In genomic region chr7:2821161-2821841, GRCh38 we compare ENCODE assay signal across 7 cellular contexts. TPM values are rescaled to one million over a fixed set of nuclear protein-coding genes. Genes with fewer than 3 reads are reported as not detected.
DNase-seq lines count a peak whose midpoint lies in the region; ATAC-seq, FAIRE-seq and TF ChIP-seq lines count a peak whose summit lies in the region.

No MANE protein-coding gene starts in this region.

- peak; percentile 65 for FAIRE-seq in GM12891 (lab: Jason Lieb, UNC)

- no peaks in the 10 kb centered on the region for H3K27me3 ChIP-seq in Caco-2 (replicated peaks; ENCODE audit: control insufficient read depth, insufficient read depth, low read length)

- TF ChIP-seq POLR2A in GM12891 (IDR thresholded peaks at IDR 0.05; ENCODE audit: low read depth, low read length): no peak

- CTCF ChIA-PET in Caco-2 (lab: Charles Lee): interaction anchor here (1.3 kb wide), 1 partner anchor 9 kb away, joined by 3 read pairs; no protein-coding TSS in a partner anchor

- H3K4me3 ChIP-seq in fibroblast of mammary gland (ENCODE audit: control insufficient read depth, low read depth, low read length): no peak overlapping the region
- H3K4me3 ChIP-seq in skeletal muscle cell (ENCODE audit: low read depth, low read length): no peak overlapping the region
- H3K4me3 ChIP-seq in Caco-2 (ENCODE audit: low read depth, low read length): no peak overlapping the region

- peaks cover 11% of the 10 kb centered on the region for H3K36me3 Mint-ChIP-seq in Caco-2 (ENCODE audit: insufficient read depth, unreplicated experiment)

- no peaks in the 10 kb centered on the region for H3K9me3 ChIP-seq in Caco-2

- intact Hi-C loops in Caco-2 (cut with micrococcal nuclease; ENCODE audit: unreplicated experiment): no loop called here

- H3K4me1 ChIP-seq in Caco-2: peaks cover 27% of the 10 kb centered on the region

- peak; percentile 32 for ATAC-seq in HG02885 (IDR thresholded peaks at IDR 0.05; ENCODE audit: poor library complexity, unreplicated experiment)
- ATAC-seq in GM21447 (IDR thresholded peaks at IDR 0.05; ENCODE audit: unreplicated experiment): no peak

- peaks cover 28% of the 10 kb centered on the region for H3K4me1 Mint-ChIP-seq in Caco-2 (ENCODE audit: low read depth, unreplicated experiment)

- no TSS peak for BruUV-seq in Caco-2 (replicated peaks; lab: Mats Ljungman, UMichigan)

- no peaks in the 10 kb centered on the region for H3K9me3 Mint-ChIP-seq in Caco-2 (ENCODE audit: unreplicated experiment)

- DNase-seq in GM12891 (ENCODE audit: insufficient read length, low spot score) (no peak), NCI-H748 treated with DMSO at 0.1 percent for 48 hours (lab: John Stamatoyannopoulos, UW) (peak; percentile 71), fibroblast of mammary gland (ENCODE audit: low read depth) (peak; percentile 85), skeletal muscle cell (ENCODE audit: low read depth) (peak; percentile 61), Caco-2 (no peak)

- POLR2A ChIA-PET in Caco-2 (lab: Charles Lee): interaction anchor here (1.0 kb wide), 1 partner anchor 8 kb away, joined by 3 read pairs; no protein-coding TSS in a partner anchor

- H3K4me3 Mint-ChIP-seq in Caco-2 (ENCODE audit: unreplicated experiment): no peak overlapping the region

- no peak for TF ChIP-seq CTCF in fibroblast of mammary gland (conservative IDR thresholded peaks at IDR 0.05; ENCODE audit: control insufficient read depth, insufficient read depth, low read depth, low read length)
- peak in 1 of 2 experiments; percentile 18 for TF ChIP-seq CTCF in Caco-2 (IDR thresholded peaks at IDR 0.05; ENCODE audit: insufficient read depth in 1 of 2, low read depth in 1 of 2, low read length in 1 of 2, severe bottlenecking in 1 of 2, unreplicated experiment in 1 of 2)

- H3K27me3 Mint-ChIP-seq in Caco-2 (ENCODE audit: insufficient read depth, unreplicated experiment): no peaks in the 10 kb centered on the region

- H3K36me3 ChIP-seq in Caco-2 (ENCODE audit: control insufficient read depth, insufficient read depth, low read length): no peaks in the 10 kb centered on the region

- H3K27ac Mint-ChIP-seq in Caco-2 (ENCODE audit: unreplicated experiment): no peak overlapping the region

TF ChIP-seq in GM12891, 5 proteins besides CTCF, POLR2A, EP300 and RAD21:
- peak; percentile 42; the same call in 1 of the 2 replicates for TF ChIP-seq POU2F2 (IDR thresholded peaks at IDR 0.05; ENCODE audit: low read depth, low read length)
- no peak for TF ChIP-seq TAF1 (IDR thresholded peaks at IDR 0.05; ENCODE audit: low read depth, low read length)
- TF ChIP-seq SPI1 (IDR thresholded peaks at IDR 0.05; ENCODE audit: low read depth, low read length): peak; percentile 58; the same call in 1 of the 2 replicates

RNA-seq across cellular contexts. Expression of gene GNA12, which starts 22.8 kb away (rescaled TPM):
- polyA plus RNA-seq in GM12891 (2012; ENCODE audit: low read depth, missing spikeins): 17.9 TPM
- total RNA-seq in Caco-2 (2022): 59.3 and 63.8 TPM in 2 replicates

Comparison
In these comparisons a context has a peak if more than half of its experiments do, and no peak if none do; other contexts are left out.
1. DNase-seq: peak in NCI-H748 treated with DMSO at 0.1 percent for 48 hours (single experiment), fibroblast of mammary gland (single experiment) and skeletal muscle cell (single experiment); none in GM12891 (single experiment) and Caco-2 (0 of 2).